Comparison of ENCODE assay signal across 8 cellular contexts in genomic region chr6:138106665-138107077, GRCh38. TPM values are rescaled to one million over a fixed set of nuclear protein-coding genes. Genes with fewer than 3 reads are reported as not detected.
A peak's percentile ranks its signal among the peaks of the same experiment; 100 is the strongest.
DNase-seq lines count a peak whose midpoint lies in the region; ATAC-seq, FAIRE-seq and TF ChIP-seq lines count a peak whose summit lies in the region.

No MANE protein-coding gene starts in this region.

- 0 out of 2 replicates have a peak, but pooled peaks cover 2% of the 10 kb centered on the region for H3K4me1 ChIP-seq in SJCRH30
- H3K4me1 ChIP-seq in psoas muscle: peaks cover 7% of the 10 kb centered on the region

- no peak for FAIRE-seq in GM19239 (lab: Jason Lieb, UNC)

- intact Hi-C loops in psoas muscle (cut with DNase I) (loop anchor here in 1 of 2 donors (5.0 kb wide), 1 partner anchor 399 kb away; no protein-coding TSS in a partner anchor), sciatic nerve (cut with DNase I) (no loop called here)

- no peak for ATAC-seq in psoas muscle
- ATAC-seq in sciatic nerve: no peak

- H3K27me3 ChIP-seq in SJCRH30 (no peaks in the 10 kb centered on the region), psoas muscle (ENCODE audit: insufficient read depth in 3 of 3, low read length in 2 of 3) (peaks cover 0 to 46% (median 0%) of the 10 kb centered on the region in 3 donors)

- H3K9me3 ChIP-seq in SJCRH30 (replicated peaks) (no peaks in the 10 kb centered on the region), psoas muscle (no peaks in the 10 kb centered on the region)

- 13 to 20% (median 16%) methylated on average over 17 of the region's 17 CpGs for WGBS in psoas muscle, 3 donors

- H3K27ac ChIP-seq in SJCRH30 (no peak overlapping the region; the same call in 1 of the 2 replicates), psoas muscle (no peak overlapping the region)

- H3K36me3 ChIP-seq in SJCRH30 (no peaks in the 10 kb centered on the region), psoas muscle (ENCODE audit: insufficient read depth in 1 of 2, low read depth in 1 of 2) (no peaks in the 10 kb centered on the region)

- H3K4me3 ChIP-seq in GM12864 (ENCODE audit: low read depth, low read length) (peak overlapping the region; percentile 58), SJCRH30 (peak overlapping the region; percentile 92), fibroblast of mammary gland (ENCODE audit: control insufficient read depth, low read depth, low read length) (peak overlapping the region; percentile 70), psoas muscle (peak overlapping the region; percentile 80)

- TF ChIP-seq CTCF in GM12864 (IDR thresholded peaks at IDR 0.05; ENCODE audit: low read depth, low read length, missing control alignments) (no peak), fibroblast of mammary gland (conservative IDR thresholded peaks at IDR 0.05; ENCODE audit: control insufficient read depth, insufficient read depth, low read depth, low read length) (no peak), psoas muscle (IDR thresholded peaks at IDR 0.05) (no peak)

- DNase-seq in GM12864 (ENCODE audit: low read depth) (no peak), SJCRH30 (no peak), fibroblast of mammary gland (ENCODE audit: low read depth) (no peak), psoas muscle (no peak), NCI-H1048 (lab: John Stamatoyannopoulos, UW) (no peak), GM19240 (ENCODE audit: insufficient read length, low spot score) (no peak), GM19239 (ENCODE audit: insufficient read length, low spot score) (no peak), sciatic nerve (ENCODE audit: low spot score) (no peak)

RNA-seq across cellular contexts. Expression of gene PERP, which starts 0.5 kb away (rescaled TPM):
- 5.4 and 5.7 TPM in 2 replicates for total RNA-seq in SJCRH30 (2014; rRNA removed; shearing (Covaris generic))
- total RNA-seq in psoas muscle (10 to 100 TPM in 2 of 4 donors, 1 to 10 TPM in 1, under 1 TPM in 1; 0.95 to 12.3 (median 5.8) TPM), sciatic nerve (22.9 TPM)
- 1 to 10 TPM in 1 of 3 donors, under 1 TPM in 2; 0.70 to 2.8 (median 1.00) TPM for polyA plus RNA-seq in psoas muscle

RNA-seq across cellular contexts. Expression of gene ARFGEF3, which starts 55.1 kb away (rescaled TPM):
- total RNA-seq in SJCRH30 (2014; rRNA removed; shearing (Covaris generic)): 8.8 and 9.3 TPM in 2 replicates
- total RNA-seq in psoas muscle (10 to 100 TPM in 2 of 4 donors, under 1 TPM in 2; 0.38 to 18.4 (median 7.6) TPM), sciatic nerve (7.4 TPM)
- under 1 TPM; 0.20 to 0.22 (median 0.21) TPM for polyA plus RNA-seq in psoas muscle
